ENCODE assay signal across 2 cellular contexts in genomic region chr1:121400108-121400507, GRCh38.
TF ChIP-seq lines count a peak whose summit lies in the region.
"Not testable (repeated sequence)": the region's sequence is repeated elsewhere in the genome, so short reads cannot be mapped to it uniquely, and the experiment has no call there.

No MANE protein-coding gene starts in this region.

TF ChIP-seq in K562, 482 proteins besides CTCF, POLR2A, EP300 and RAD21:
- not testable (repeated sequence) for TF ChIP-seq CEBPG (CRISPR knock-in tag; IDR thresholded peaks at IDR 0.05)
- TF ChIP-seq CEBPG (tag; conservative IDR thresholded peaks at IDR 0.05 in 1 of 2, IDR thresholded peaks at IDR 0.05 in 1 of 2) (peak in 1 of 2 experiments; percentile 57; a peak in 1 of 4 replicates), BCOR (IDR thresholded peaks at IDR 0.05) (peak; percentile 46), CEBPB (tag; IDR thresholded peaks at IDR 0.05) (peak; percentile 68; the same call in 1 of the 2 replicates), ZNF24 (IDR thresholded peaks at IDR 0.05) (peak; percentile 96), TRIM24 (IDR thresholded peaks at IDR 0.05) (peak; percentile 85 to 100), EHMT2 (IDR thresholded peaks at IDR 0.05) (0 out of 2 replicates have a peak, but pooled peaks have one; percentile 10), CC2D1A (IDR thresholded peaks at IDR 0.05) (peak; percentile 23; the same call in 1 of the 2 replicates)
- TF ChIP-seq, protein P1, sequence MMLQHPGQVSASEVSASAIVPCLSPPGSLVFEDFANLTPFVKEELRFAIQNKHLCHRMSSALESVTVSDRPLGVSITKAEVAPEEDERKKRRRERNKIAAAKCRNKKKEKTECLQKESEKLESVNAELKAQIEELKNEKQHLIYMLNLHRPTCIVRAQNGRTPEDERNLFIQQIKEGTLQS (IDR thresholded peaks at IDR 0.05), result peak; percentile 83
- TF ChIP-seq, protein P1 (CRISPR knock-in tag; conservative IDR thresholded peaks at IDR 0.05), result not testable (repeated sequence)
- TF ChIP-seq, protein P2, sequence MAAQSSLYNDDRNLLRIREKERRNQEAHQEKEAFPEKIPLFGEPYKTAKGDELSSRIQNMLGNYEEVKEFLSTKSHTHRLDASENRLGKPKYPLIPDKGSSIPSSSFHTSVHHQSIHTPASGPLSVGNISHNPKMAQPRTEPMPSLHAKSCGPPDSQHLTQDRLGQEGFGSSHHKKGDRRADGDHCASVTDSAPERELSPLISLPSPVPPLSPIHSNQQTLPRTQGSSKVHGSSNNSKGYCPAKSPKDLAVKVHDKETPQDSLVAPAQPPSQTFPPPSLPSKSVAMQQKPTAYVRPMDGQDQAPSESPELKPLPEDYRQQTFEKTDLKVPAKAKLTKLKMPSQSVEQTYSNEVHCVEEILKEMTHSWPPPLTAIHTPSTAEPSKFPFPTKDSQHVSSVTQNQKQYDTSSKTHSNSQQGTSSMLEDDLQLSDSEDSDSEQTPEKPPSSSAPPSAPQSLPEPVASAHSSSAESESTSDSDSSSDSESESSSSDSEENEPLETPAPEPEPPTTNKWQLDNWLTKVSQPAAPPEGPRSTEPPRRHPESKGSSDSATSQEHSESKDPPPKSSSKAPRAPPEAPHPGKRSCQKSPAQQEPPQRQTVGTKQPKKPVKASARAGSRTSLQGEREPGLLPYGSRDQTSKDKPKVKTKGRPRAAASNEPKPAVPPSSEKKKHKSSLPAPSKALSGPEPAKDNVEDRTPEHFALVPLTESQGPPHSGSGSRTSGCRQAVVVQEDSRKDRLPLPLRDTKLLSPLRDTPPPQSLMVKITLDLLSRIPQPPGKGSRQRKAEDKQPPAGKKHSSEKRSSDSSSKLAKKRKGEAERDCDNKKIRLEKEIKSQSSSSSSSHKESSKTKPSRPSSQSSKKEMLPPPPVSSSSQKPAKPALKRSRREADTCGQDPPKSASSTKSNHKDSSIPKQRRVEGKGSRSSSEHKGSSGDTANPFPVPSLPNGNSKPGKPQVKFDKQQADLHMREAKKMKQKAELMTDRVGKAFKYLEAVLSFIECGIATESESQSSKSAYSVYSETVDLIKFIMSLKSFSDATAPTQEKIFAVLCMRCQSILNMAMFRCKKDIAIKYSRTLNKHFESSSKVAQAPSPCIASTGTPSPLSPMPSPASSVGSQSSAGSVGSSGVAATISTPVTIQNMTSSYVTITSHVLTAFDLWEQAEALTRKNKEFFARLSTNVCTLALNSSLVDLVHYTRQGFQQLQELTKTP (IDR thresholded peaks at IDR 0.05; ENCODE audit: low read depth in 1 of 2, partially characterized antibody in 2 of 2), result peak in 1 of 2 experiments; percentile 19

TF ChIP-seq in HepG2, 621 proteins besides CTCF, POLR2A, EP300 and RAD21:
- peak; percentile 18; the same call in 1 of the 2 replicates for TF ChIP-seq CEBPB (IDR thresholded peaks at IDR 0.05; ENCODE audit: borderline replicate concordance, low read depth, low read length)
- TF ChIP-seq ZNF24 (IDR thresholded peaks at IDR 0.05), result peak; percentile 73; the same call in 1 of the 2 replicates
- TF ChIP-seq ATF7 (IDR thresholded peaks at IDR 0.05), result peak; percentile 90
- TF ChIP-seq ATF7, CREB1 (CRISPR knock-in tag; IDR thresholded peaks at IDR 0.05): not testable (repeated sequence)
- TF ChIP-seq CREB1 (IDR thresholded peaks at IDR 0.05), result peak; percentile 2; the same call in 1 of the 2 replicates
